In genomic region chr22:21823740-21824438, GRCh38 we compare ENCODE assay signal across 11 cellular contexts. TPM values are rescaled to one million over a fixed set of nuclear protein-coding genes. Genes with fewer than 3 reads are reported as not detected.
A peak's percentile ranks its signal among the peaks of the same experiment; 100 is the strongest.
DNase-seq lines count a peak whose midpoint lies in the region; ATAC-seq and TF ChIP-seq lines count a peak whose summit lies in the region.
"Had no signal": no experiment of that assay in that cellular context is flagged by ENCODE, and none has a peak within 500 bp of the region (broad histone marks: within the 10 kb centered on the region; RNA-seq: fewer than 3 reads in every experiment).

No MANE protein-coding gene starts in this region.

- no peaks in the 10 kb centered on the region for H3K9me2 ChIP-seq in GM23338 (ENCODE audit: insufficient read depth)

- no peak overlapping the region for H3K4me3 ChIP-seq in GM23338
- H3K4me3 ChIP-seq in adrenal gland = no peak overlapping the region
- H3K4me3 ChIP-seq in fibroblast of villous mesenchyme (ENCODE audit: low read depth, low read length) = no peak overlapping the region
- H3K4me3 ChIP-seq in skeletal muscle satellite cell (ENCODE audit: low read length) = no peak overlapping the region
- H3K4me3 ChIP-seq in gastrocnemius medialis = no peak overlapping the region
- H3K4me3 ChIP-seq: MG63, thoracic aorta had no signal

- in situ Hi-C loops in gastrocnemius medialis (cut with MboI; ENCODE audit: low sequenced_read_pairs in 4 of 4) = no loop called here

- peaks cover 2% of the 10 kb centered on the region for H3K27me3 Mint-ChIP-seq in GM23338 (ENCODE audit: insufficient read depth, low read depth, poor library complexity)

- H4K20me1 ChIP-seq in GM23338 (replicated peaks; ENCODE audit: insufficient read depth) = peaks cover 73% of the 10 kb centered on the region

- ATAC-seq in GM23338 (no peak), gastrocnemius medialis (no peak), HG03045 (IDR thresholded peaks at IDR 0.05; ENCODE audit: unreplicated experiment) (no peak)

- no peak overlapping the region for H3K4me2 ChIP-seq in GM23338
- H3K4me2 ChIP-seq in skeletal muscle satellite cell (ENCODE audit: low read length) = peak overlapping the region; percentile 28

- H2AFZ ChIP-seq in GM23338 = no peak overlapping the region

- H3K79me2 ChIP-seq in GM23338 (replicated peaks; ENCODE audit: insufficient read depth) = peaks cover 100% of the 10 kb centered on the region

- H3K36me3 ChIP-seq in GM23338 (ENCODE audit: insufficient read depth) (no peaks in the 10 kb centered on the region), adrenal gland (replicated peaks in 1 of 2) (no peaks in the 10 kb centered on the region), skeletal muscle satellite cell (ENCODE audit: insufficient read depth, low read length) (no peaks in the 10 kb centered on the region), gastrocnemius medialis (no peaks in the 10 kb centered on the region)
- H3K36me3 ChIP-seq: thoracic aorta had no signal

- no peak overlapping the region for H3K4me3 Mint-ChIP-seq in GM23338

- H3K36me3 Mint-ChIP-seq in GM23338 (ENCODE audit: low read depth) = no peaks in the 10 kb centered on the region

- no peaks in the 10 kb centered on the region for H3K9me3 Mint-ChIP-seq in GM23338

- H3K27me3 ChIP-seq in GM23338 (ENCODE audit: insufficient read depth) (no peaks in the 10 kb centered on the region), adrenal gland (no peaks in the 10 kb centered on the region), skeletal muscle satellite cell (ENCODE audit: control insufficient read depth, insufficient read depth, low read length) (no peaks in the 10 kb centered on the region), gastrocnemius medialis (no peaks in the 10 kb centered on the region)
- H3K27me3 ChIP-seq: MG63 had no signal

- H3K27ac ChIP-seq in GM23338 (ENCODE audit: low read depth) = 0 out of 2 replicates have a peak overlapping the region, but pooled peaks have one; percentile 61
- peak overlapping the region in 4 of 5 donors; percentile 1 to 66 (median 30) for H3K27ac ChIP-seq in adrenal gland
- no peak overlapping the region for H3K27ac ChIP-seq in gastrocnemius medialis
- H3K27ac ChIP-seq: thoracic aorta had no signal

- TF ChIP-seq CTCF in GM23338 (conservative IDR thresholded peaks at IDR 0.05; ENCODE audit: low read depth in 2 of 2) (no peak), adrenal gland (IDR thresholded peaks at IDR 0.05) (no peak), fibroblast of villous mesenchyme (IDR thresholded peaks at IDR 0.05; ENCODE audit: insufficient read depth, low read depth, low read length) (no peak), gastrocnemius medialis (IDR thresholded peaks at IDR 0.05 in 4 of 5, conservative IDR thresholded peaks at IDR 0.05 in 1 of 5) (no peak)

- intact Hi-C loops in adrenal gland (cut with DNase I) (no loop called here), gastrocnemius medialis (cut with DNase I; ENCODE audit: low total_unique reads) (no loop called here)

- H3K9me3 ChIP-seq in adrenal gland (replicated peaks in 1 of 3) = no peaks in the 10 kb centered on the region
- no peaks in the 10 kb centered on the region for H3K9me3 ChIP-seq in skeletal muscle satellite cell (replicated peaks; ENCODE audit: low read length)
- H3K9me3 ChIP-seq in gastrocnemius medialis = no peaks in the 10 kb centered on the region
- H3K9me3 ChIP-seq: MG63, thoracic aorta had no signal

- peaks cover 22% of the 10 kb centered on the region for H3K4me1 ChIP-seq in GM23338 (ENCODE audit: insufficient read depth)
- peaks cover 7 to 48% of the 10 kb centered on the region in 2 donors for H3K4me1 ChIP-seq in adrenal gland (replicated peaks in 1 of 2)
- peaks cover 25% of the 10 kb centered on the region for H3K4me1 ChIP-seq in skeletal muscle satellite cell (ENCODE audit: control insufficient read depth, insufficient read depth, low read length)
- peaks cover 52 to 56% of the 10 kb centered on the region in 2 donors for H3K4me1 ChIP-seq in gastrocnemius medialis

- H3K4me1 Mint-ChIP-seq in GM23338 = peaks cover 28% of the 10 kb centered on the region

- H3K9ac ChIP-seq in skeletal muscle satellite cell (ENCODE audit: low read depth, low read length) = no peak overlapping the region

- 33 to 46% (median 36%) methylated on average over 5 of the region's 5 CpGs for WGBS in adrenal gland, 4 donors

- H3K27ac Mint-ChIP-seq in GM23338 = no peak overlapping the region

- no peak for TF ChIP-seq POLR2A in adrenal gland (IDR thresholded peaks at IDR 0.05)
- no peak for TF ChIP-seq POLR2A in gastrocnemius medialis (IDR thresholded peaks at IDR 0.05)

- no peaks in the 10 kb centered on the region for H3F3A ChIP-seq in GM23338 (replicated peaks; ENCODE audit: low read depth)

- DNase-seq in GM23338 (ENCODE audit: low spot score) (no peak), adrenal gland (peak in 4 of 7 donors; percentile 53 to 64 (median 63)), fibroblast of villous mesenchyme (ENCODE audit: low read depth) (peak; percentile 54), SW 1271 (lab: John Stamatoyannopoulos, UW) (no peak), gastrocnemius medialis (no peak)
- DNase-seq: activated CD4-positive, alpha-beta T cell treated with anti-CD3 and anti-CD28 coated beads, Interleukin-2, amount 50 U/mL, for 1 hour; MG63; NCI-H2227 treated with DMSO at 0.1 percent for 48 hours had no signal

TF ChIP-seq in GM23338, 12 proteins besides CTCF, POLR2A, EP300 and RAD21 (continues in another document):
- TF ChIP-seq POLR2AphosphoS5 (IDR thresholded peaks at IDR 0.05; ENCODE audit: low read depth) = no peak
- TF ChIP-seq ZNF331 (CRISPR knock-in tag; IDR thresholded peaks at IDR 0.05; ENCODE audit: low read depth) = no peak
- TF ChIP-seq STAT1 (IDR thresholded peaks at IDR 0.05; ENCODE audit: unreplicated experiment) = no peak
- TF ChIP-seq ZNF462 (CRISPR knock-in tag; IDR thresholded peaks at IDR 0.05) = no peak

RNA-seq across cellular contexts. Expression of gene MAPK1, which starts 43.6 kb away (rescaled TPM):
- 56.0 and 77.5 TPM in 2 replicates for total RNA-seq in GM23338 (2014; rRNA removed; shearing (Covaris generic))
- polyA plus RNA-seq in GM23338 (2016; fragmentation: Nextera tagmentation; extraction: Ambion mirVana) (16.0 and 17.4 TPM in 2 replicates), adrenal gland (100 to 1,000 TPM in 1 of 3 donors, 10 to 100 TPM in 1, 1 to 10 TPM in 1; 9.6 to 142 (median 10.3) TPM)
- total RNA-seq in adrenal gland (100 to 1,000 TPM in 4 of 8 donors, 10 to 100 TPM in 4; 63.3 to 201 (median 107) TPM), fibroblast of villous mesenchyme (38.7 and 51.8 TPM in 2 replicates), gastrocnemius medialis (10 to 100 TPM; 39.8 to 79.5 (median 57.2) TPM)
- total RNA-seq in skeletal muscle satellite cell (2012; rRNA removed) = 44.3 and 47.1 TPM in 2 replicates

Comparison
In these comparisons a context has a peak if more than half of its experiments do, and no peak if none do; other contexts are left out.
1. DNase-seq: peak in adrenal gland (4 of 7) and fibroblast of villous mesenchyme (single experiment); none in GM23338 (single experiment), SW 1271 (0 of 2) and gastrocnemius medialis (0 of 2).
2. H3K27ac ChIP-seq: peak in GM23338 (single experiment) and adrenal gland (4 of 5); none in gastrocnemius medialis (0 of 4).